Comparison of ENCODE assay signal across 17 cellular contexts in the genomic region with DNA sequence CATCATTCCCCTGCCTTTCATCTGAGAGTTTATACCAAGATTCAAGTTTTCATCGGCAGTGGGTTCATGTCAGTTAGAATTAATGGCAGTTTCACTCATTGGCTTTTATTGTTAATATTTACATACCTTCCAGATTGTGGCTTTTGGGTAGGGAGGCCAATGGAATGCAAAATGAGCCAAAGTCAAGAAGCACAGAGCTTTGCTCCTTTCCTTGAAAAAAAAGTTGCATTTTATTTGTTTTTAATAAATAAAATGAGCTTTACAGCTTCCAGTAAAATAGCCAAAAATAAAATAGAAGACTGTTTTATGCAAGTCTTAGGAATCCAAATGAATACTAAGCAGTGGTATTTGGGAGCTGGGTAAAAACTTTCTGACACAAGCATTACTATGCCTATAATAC.
DNase-seq lines count a peak whose midpoint lies in the region; ATAC-seq and TF ChIP-seq lines count a peak whose summit lies in the region.
"Had no signal": no experiment of that assay in that cellular context is flagged by ENCODE, and none has a peak within 500 bp of the region (broad histone marks: within the 10 kb centered on the region; RNA-seq: fewer than 3 reads in every experiment).

No MANE protein-coding gene starts in this region.

- no peak overlapping the region for H3K4me3 ChIP-seq in astrocyte of the spinal cord (ENCODE audit: low read depth, low read length)
- H3K4me3 ChIP-seq in skeletal muscle cell (ENCODE audit: low read depth, low read length), result no peak overlapping the region

- TF ChIP-seq CTCF in astrocyte of the spinal cord (IDR thresholded peaks at IDR 0.05; ENCODE audit: low read depth, low read length), result no peak

- in situ Hi-C loops in astrocyte of the spinal cord (cut with HindIII; ENCODE audit: low sequenced_read_pairs), result no loop called here

- no peak for ATAC-seq in GM18870 (IDR thresholded peaks at IDR 0.05; ENCODE audit: unreplicated experiment)
- no peak for ATAC-seq in HG03025 (IDR thresholded peaks at IDR 0.05; ENCODE audit: low FRiP score, unreplicated experiment)

- DNase-seq in AG20443 (ENCODE audit: low spot score) (peak; percentile 21), HCEC 1CT (peak; percentile 61), astrocyte of the spinal cord (ENCODE audit: low read depth, low spot score) (peak; percentile 45), skeletal muscle cell (ENCODE audit: low read depth) (peak; percentile 12), cortex of kidney (lab: John Stamatoyannopoulos, UW) (no peak), activated T-cell treated with anti-CD3 and anti-CD28 coated beads for 4 hours (no peak)
- DNase-seq: ACHN, Caco-2, DMS53, H9, Karpas-422, NCI-H1417, NCI-H2029, NCI-H510A treated with DMSO at 0.1 percent for 48 hours, SIG-M5 had no signal

Comparison
In these comparisons a context has a peak if more than half of its experiments do, and no peak if none do; other contexts are left out.
1. DNase-seq: peak in AG20443 (single experiment), HCEC 1CT (single experiment), astrocyte of the spinal cord (single experiment) and skeletal muscle cell (single experiment); none in cortex of kidney (single experiment) and activated T-cell treated with anti-CD3 and anti-CD28 coated beads for 4 hours (single experiment).